ENCODE assay signal across 16 cellular contexts in the genomic region with DNA sequence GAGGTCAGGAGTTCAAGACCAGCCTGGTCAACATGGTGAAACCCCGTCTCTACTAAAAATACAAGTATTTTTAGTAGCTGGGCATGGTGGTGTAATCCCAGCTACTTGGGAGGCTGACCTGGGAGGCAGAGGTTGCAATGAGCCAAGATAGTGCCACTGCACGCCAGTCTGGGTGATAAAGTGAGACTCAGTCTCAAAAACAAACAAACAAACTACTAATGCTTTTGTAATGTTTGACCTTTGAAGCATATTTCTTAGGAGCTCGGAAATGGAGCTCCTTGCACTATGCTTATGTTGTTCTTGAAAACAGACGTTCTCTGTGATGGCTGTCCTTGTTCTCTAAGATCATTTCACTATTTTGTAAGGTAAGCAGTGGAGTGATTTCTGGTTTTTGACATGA. TPM values are rescaled to one million over a fixed set of nuclear protein-coding genes. Genes with fewer than 3 reads are reported as not detected.
"Had no signal": no experiment of that assay in that cellular context is flagged by ENCODE, and none has a peak within 500 bp of the region (broad histone marks: within the 10 kb centered on the region; RNA-seq: fewer than 3 reads in every experiment).

No MANE protein-coding gene starts in this region.

- DNase-seq: activated CD4-positive, alpha-beta memory T cell treated with anti-CD3 and anti-CD28 coated beads, Interleukin-2, amount 10 ng/mL, durations not matched to agents 7 days and 5 days; activated CD4-positive, alpha-beta T cell treated with anti-CD3 and anti-CD28 coated beads for 4 hours; activated naive CD4-positive, alpha-beta T cell treated with anti-CD3 and anti-CD28 coated beads, Interleukin-2, amount 50 U/mL, for 16 hours; activated T-cell treated with anti-CD3 and anti-CD28 coated beads, Interleukin-2, amount 50 U/mL, for 24 hours; body of pancreas; effector CD8-positive, alpha-beta T cell; foreskin melanocyte; left ventricle myocardium superior; natural killer cell; posterior cingulate gyrus; stimulated activated CD4-positive, alpha-beta T cell treated with anti-CD3 and anti-CD28 coated beads, Interleukin-4, amount 100 ng/mL, for 4 hours; stimulated activated CD8-positive, alpha-beta memory T cell treated with anti-CD3 and anti-CD28 coated beads, Interleukin-4, amount 100 ng/mL, for 48 hours; stimulated activated naive CD8-positive, alpha-beta T cell treated with anti-CD3 and anti-CD28 coated beads, Interleukin-15, Interleukin-2, amounts not matched to agents 100 U/mL and 50 U/mL, for 24 hours; T-helper 17 cell had no signal

- H3K4me1 ChIP-seq: body of pancreas had no signal

- ATAC-seq: body of pancreas; left ventricle myocardium superior; natural killer cell; stimulated activated naive CD8-positive, alpha-beta T cell treated with anti-CD3 and anti-CD28 coated beads, Interleukin-15, Interleukin-2, amounts not matched to agents 100 U/mL and 50 U/mL, for 24 hours; T-helper 17 cell had no signal

- H3K27ac ChIP-seq: body of pancreas, neutrophil, skin epidermis had no signal

- H3K4me3 ChIP-seq: body of pancreas, skin epidermis had no signal

- H3K9me3 ChIP-seq: body of pancreas, neutrophil had no signal

- H3K27me3 ChIP-seq: body of pancreas, neutrophil had no signal

RNA-seq across cellular contexts. Expression of a gene that starts 6.0 kb away (rescaled TPM):
- total RNA-seq: activated CD4-positive, alpha-beta memory T cell treated with anti-CD3 and anti-CD28 coated beads, Interleukin-2, amount 10 ng/mL, durations not matched to agents 7 days and 5 days; natural killer cell; T-helper 17 cell had no signal
